ENCODE assay signal across 12 cellular contexts in genomic region chr7:31938650-31939049, GRCh38.
DNase-seq lines count a peak whose midpoint lies in the region; ATAC-seq, FAIRE-seq and TF ChIP-seq lines count a peak whose summit lies in the region.
"Had no signal": no experiment of that assay in that cellular context is flagged by ENCODE, and none has a peak within 500 bp of the region (broad histone marks: within the 10 kb centered on the region; RNA-seq: fewer than 3 reads in every experiment).

No MANE protein-coding gene starts in this region.

- no peak for FAIRE-seq in bronchial epithelial cell (lab: Jason Lieb, UNC)

- H3K4me1 ChIP-seq in mucosa of descending colon (ENCODE audit: low read depth) (no peaks in the 10 kb centered on the region), left lung (no peaks in the 10 kb centered on the region)
- H3K4me1 ChIP-seq: Peyer's patch had no signal

- H3K4me3 ChIP-seq in bronchial epithelial cell (ENCODE audit: low read depth, low read length) (no peak overlapping the region), mucosa of descending colon (no peak overlapping the region), left lung (no peak overlapping the region)
- H3K4me3 ChIP-seq: Peyer's patch had no signal

- DNase-seq in EL (peak; percentile 78), M059J (ENCODE audit: low read depth) (peak; percentile 72), bronchial epithelial cell (ENCODE audit: low read depth) (peak; percentile 31), mucosa of descending colon (no peak), GF-D8 (lab: John Stamatoyannopoulos, UW) (no peak), left lung (no peak)
- no peak for DNase-seq in activated T-cell treated with anti-CD3 and anti-CD28 coated beads, Interleukin-2, amount 50 U/mL, for 4 hours
- DNase-seq: activated T-cell treated with anti-CD3 and anti-CD28 coated beads for 4 hours; anterior cingulate cortex; Peyer's patch; stimulated activated CD4-positive, alpha-beta T cell treated with anti-CD3 and anti-CD28 coated beads, Interleukin-4, amount 100 ng/mL, for 4 hours had no signal

- TF ChIP-seq CTCF in bronchial epithelial cell (IDR thresholded peaks at IDR 0.05; ENCODE audit: insufficient read depth, low read length, severe bottlenecking) (no peak), mucosa of descending colon (IDR thresholded peaks at IDR 0.05) (no peak), left lung (IDR thresholded peaks at IDR 0.05) (no peak)

- ATAC-seq in mucosa of descending colon (peak; percentile 35), GM19324 (IDR thresholded peaks at IDR 0.05; ENCODE audit: low FRiP score, unreplicated experiment) (no peak), left lung (no peak)
- ATAC-seq in activated T-cell treated with anti-CD3 and anti-CD28 coated beads, Interleukin-2, amount 50 U/mL, for 4 hours = no peak

- H3K4me3 Mint-ChIP-seq in activated T-cell treated with anti-CD3 and anti-CD28 coated beads, Interleukin-2, amount 50 U/mL, for 4 hours = no peak overlapping the region

- H3K36me3 Mint-ChIP-seq in activated T-cell treated with anti-CD3 and anti-CD28 coated beads, Interleukin-2, amount 50 U/mL, for 4 hours (ENCODE audit: insufficient read depth) = no peaks in the 10 kb centered on the region

- H3K36me3 ChIP-seq in bronchial epithelial cell (ENCODE audit: control insufficient read depth, insufficient read depth, low read length) = no peaks in the 10 kb centered on the region
- H3K36me3 ChIP-seq in mucosa of descending colon (ENCODE audit: low read depth) = no peaks in the 10 kb centered on the region
- H3K36me3 ChIP-seq in left lung = no peaks in the 10 kb centered on the region
- H3K36me3 ChIP-seq: Peyer's patch had no signal

- no peak overlapping the region for H3K27ac ChIP-seq in left lung
- H3K27ac ChIP-seq: Peyer's patch had no signal

- intact Hi-C loops in mucosa of descending colon (cut with DNase I, micrococcal nuclease) = no loop called here
- intact Hi-C loops in left lung (cut with DNase I) = no loop called here

- no peaks in the 10 kb centered on the region for H3K4me1 Mint-ChIP-seq in activated T-cell treated with anti-CD3 and anti-CD28 coated beads, Interleukin-2, amount 50 U/mL, for 4 hours (ENCODE audit: low read depth)

- peaks cover 5% of the 10 kb centered on the region for H3K9me3 Mint-ChIP-seq in activated T-cell treated with anti-CD3 and anti-CD28 coated beads, Interleukin-2, amount 50 U/mL, for 4 hours

- no peaks in the 10 kb centered on the region for H3K27me3 ChIP-seq in bronchial epithelial cell (ENCODE audit: control insufficient read depth, insufficient read depth, low read length)
- H3K27me3 ChIP-seq in left lung = no peaks in the 10 kb centered on the region
- H3K27me3 ChIP-seq: Peyer's patch had no signal

- no peaks in the 10 kb centered on the region for H3K27me3 Mint-ChIP-seq in activated T-cell treated with anti-CD3 and anti-CD28 coated beads, Interleukin-2, amount 50 U/mL, for 4 hours (ENCODE audit: low read depth)

- H3K9me3 ChIP-seq in mucosa of descending colon (no peaks in the 10 kb centered on the region), left lung (no peaks in the 10 kb centered on the region)
- H3K9me3 ChIP-seq: Peyer's patch had no signal

Comparison
In these comparisons a context has a peak if more than half of its experiments do, and no peak if none do; other contexts are left out.
1. DNase-seq: peak in EL (single experiment), M059J (single experiment) and bronchial epithelial cell (single experiment); none in mucosa of descending colon (0 of 3), activated T-cell treated with anti-CD3 and anti-CD28 coated beads, Interleukin-2, amount 50 U/mL, for 4 hours (single experiment), GF-D8 (single experiment) and left lung (0 of 2).